In the genomic region with DNA sequence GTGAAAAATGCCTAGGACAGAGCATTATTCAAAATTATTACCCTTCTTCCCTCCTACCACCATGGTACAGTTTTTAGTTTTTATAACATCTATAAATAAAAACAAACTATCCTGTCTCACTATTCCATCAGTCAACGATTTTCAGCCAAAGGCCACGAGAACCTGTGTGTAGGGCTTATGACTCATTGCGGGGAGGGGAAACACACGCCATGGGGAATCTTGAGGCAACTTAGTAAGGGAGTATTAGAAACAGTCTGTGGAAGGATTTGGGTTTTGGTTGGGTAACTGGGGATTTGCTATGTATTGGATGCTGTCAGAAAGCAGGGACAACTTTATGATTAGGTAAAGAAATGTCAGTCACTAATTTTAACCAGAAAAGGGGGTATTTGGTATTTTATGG, we compare ENCODE assay signal across 21 cellular contexts. TPM values are rescaled to one million over a fixed set of nuclear protein-coding genes. Genes with fewer than 3 reads are reported as not detected.
"Had no signal": no experiment of that assay in that cellular context is flagged by ENCODE, and none has a peak within 500 bp of the region (broad histone marks: within the 10 kb centered on the region; RNA-seq: fewer than 3 reads in every experiment).

No MANE protein-coding gene starts in this region.

- H3K27me3 ChIP-seq: body of pancreas, dorsolateral prefrontal cortex, tibial nerve had no signal

- DNase-seq: activated CD4-positive, alpha-beta T cell treated with anti-CD3 and anti-CD28 coated beads, Interleukin-2, amount 10 ng/mL, durations not matched to agents 24 days and 14 days; activated CD8-positive, alpha-beta T cell treated with anti-CD3 and anti-CD28 coated beads for 36 hours; activated naive CD4-positive, alpha-beta T cell treated with anti-CD3 and anti-CD28 coated beads for 36 hours; activated T-cell treated with anti-CD3 and anti-CD28 coated beads, Interleukin-2, amount 50 U/mL, for 24 hours; body of pancreas; dorsolateral prefrontal cortex; foreskin fibroblast; hypothalamus; midbrain; retina; stimulated activated CD4-positive, alpha-beta T cell treated with anti-CD3 and anti-CD28 coated beads, Interleukin-2, amount 100 ng/mL, for 24 hours; stimulated activated naive CD8-positive, alpha-beta T cell treated with anti-CD3 and anti-CD28 coated beads, Interleukin-15, Interleukin-2, amounts not matched to agents 100 U/mL and 50 U/mL, for 24 hours; substantia nigra; T-helper 9 cell had no signal

- H3K4me3 ChIP-seq: body of pancreas, dorsolateral prefrontal cortex, lung, tibial nerve had no signal

- H3K9me3 Mint-ChIP-seq: activated CD4-positive, alpha-beta T cell treated with anti-CD3 and anti-CD28 coated beads, Interleukin-2, amount 10 ng/mL, durations not matched to agents 24 days and 14 days; activated CD8-positive, alpha-beta T cell treated with anti-CD3 and anti-CD28 coated beads for 36 hours; activated naive CD4-positive, alpha-beta T cell treated with anti-CD3 and anti-CD28 coated beads for 36 hours; activated T-cell treated with anti-CD3 and anti-CD28 coated beads, Interleukin-2, amount 50 U/mL, for 24 hours; activated T-helper 2 cell treated with anti-CD3 and anti-CD28 coated beads, Interferon-gamma antibody, Interleukin-2, Interleukin-4, amounts not matched to agents 10 μg/mL and 5 μg/mL and 100 μg/mL, durations not matched to agents 14 hours and 24 hours and 36 hours had no signal

- ATAC-seq: activated CD8-positive, alpha-beta T cell treated with anti-CD3 and anti-CD28 coated beads for 36 hours; body of pancreas; left lobe of liver; stimulated activated naive CD8-positive, alpha-beta T cell treated with anti-CD3 and anti-CD28 coated beads, Interleukin-15, Interleukin-2, amounts not matched to agents 100 U/mL and 50 U/mL, for 24 hours had no signal

- H3K27ac ChIP-seq: body of pancreas, dorsolateral prefrontal cortex, epithelial cell of prostate, tibial nerve had no signal

- H3K9me3 ChIP-seq: body of pancreas, tibial nerve had no signal

- H3K27ac Mint-ChIP-seq: activated CD4-positive, alpha-beta T cell treated with anti-CD3 and anti-CD28 coated beads, Interleukin-2, amount 10 ng/mL, durations not matched to agents 24 days and 14 days; activated CD8-positive, alpha-beta T cell treated with anti-CD3 and anti-CD28 coated beads for 36 hours; activated naive CD4-positive, alpha-beta T cell treated with anti-CD3 and anti-CD28 coated beads for 36 hours; activated T-cell treated with anti-CD3 and anti-CD28 coated beads, Interleukin-2, amount 50 U/mL, for 24 hours; activated T-helper 2 cell treated with anti-CD3 and anti-CD28 coated beads, Interferon-gamma antibody, Interleukin-2, Interleukin-4, amounts not matched to agents 10 μg/mL and 5 μg/mL and 100 μg/mL, durations not matched to agents 14 hours and 24 hours and 36 hours had no signal

- H3K4me1 Mint-ChIP-seq: activated CD4-positive, alpha-beta T cell treated with anti-CD3 and anti-CD28 coated beads, Interleukin-2, amount 10 ng/mL, durations not matched to agents 24 days and 14 days had no signal

- H3K4me1 ChIP-seq: body of pancreas had no signal

- H3K4me3 Mint-ChIP-seq: activated CD4-positive, alpha-beta T cell treated with anti-CD3 and anti-CD28 coated beads, Interleukin-2, amount 10 ng/mL, durations not matched to agents 24 days and 14 days; activated CD8-positive, alpha-beta T cell treated with anti-CD3 and anti-CD28 coated beads for 36 hours; activated naive CD4-positive, alpha-beta T cell treated with anti-CD3 and anti-CD28 coated beads for 36 hours; activated T-cell treated with anti-CD3 and anti-CD28 coated beads, Interleukin-2, amount 50 U/mL, for 24 hours had no signal

- H3K36me3 ChIP-seq: tibial nerve had no signal

RNA-seq across cellular contexts. Expression of gene GPR141, which starts 14.7 kb away (rescaled TPM):
- total RNA-seq: activated CD4-positive, alpha-beta T cell treated with anti-CD3 and anti-CD28 coated beads, Interleukin-2, amount 10 ng/mL, durations not matched to agents 24 days and 14 days; activated CD8-positive, alpha-beta T cell treated with anti-CD3 and anti-CD28 coated beads for 36 hours; activated naive CD4-positive, alpha-beta T cell treated with anti-CD3 and anti-CD28 coated beads for 36 hours; activated T-helper 2 cell treated with anti-CD3 and anti-CD28 coated beads, Interferon-gamma antibody, Interleukin-2, Interleukin-4, amounts not matched to agents 10 μg/mL and 5 μg/mL and 100 μg/mL, durations not matched to agents 14 hours and 24 hours and 36 hours; left lobe of liver had no signal
- polyA plus RNA-seq: keratinocyte, neural cell had no signal
